In the genomic region with DNA sequence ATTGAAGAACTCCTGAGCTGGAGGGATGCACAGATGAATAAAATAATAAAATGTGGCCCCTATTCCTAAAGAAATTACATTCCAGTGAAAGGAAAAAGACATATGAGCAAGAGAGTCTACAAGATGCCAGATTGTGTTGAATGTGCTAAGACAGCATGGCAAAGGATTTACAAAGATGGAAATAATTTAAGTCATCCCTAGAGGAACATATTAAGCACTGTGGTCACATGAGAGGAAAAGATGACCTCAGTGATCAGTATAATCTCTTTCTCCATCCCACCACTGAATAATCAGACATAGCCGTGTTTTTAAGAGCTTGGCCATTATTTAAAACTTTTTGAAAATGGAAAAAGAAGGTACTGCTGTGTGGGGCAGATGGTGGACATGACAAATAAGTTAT, we compare ENCODE assay signal across 20 cellular contexts.
DNase-seq lines count a peak whose midpoint lies in the region; ATAC-seq and TF ChIP-seq lines count a peak whose summit lies in the region.
"Had no signal": no experiment of that assay in that cellular context is flagged by ENCODE, and none has a peak within 500 bp of the region (broad histone marks: within the 10 kb centered on the region; RNA-seq: fewer than 3 reads in every experiment).

No MANE protein-coding gene starts in this region.

- H3K36me3 ChIP-seq in smooth muscle cell (ENCODE audit: low read depth), result no peaks in the 10 kb centered on the region
- H3K36me3 ChIP-seq: SJSA1 had no signal

- H3K4me3 ChIP-seq in smooth muscle cell, result no peak overlapping the region
- H3K4me3 ChIP-seq: GM23338, SJSA1 had no signal

- H3K4me1 ChIP-seq in smooth muscle cell (ENCODE audit: low read depth), result no peaks in the 10 kb centered on the region

- no peaks in the 10 kb centered on the region for H3K79me2 ChIP-seq in smooth muscle cell (ENCODE audit: low read depth)

- ATAC-seq in GM21447 (IDR thresholded peaks at IDR 0.05; ENCODE audit: unreplicated experiment), result no peak
- ATAC-seq: HCT116, Right ventricle myocardium inferior had no signal

- H3F3A ChIP-seq in smooth muscle cell (ENCODE audit: low read depth), result no peaks in the 10 kb centered on the region

- no peaks in the 10 kb centered on the region for H3K27me3 ChIP-seq in smooth muscle cell (ENCODE audit: low read depth)
- H3K27me3 ChIP-seq: SJSA1 had no signal

- H2AFZ ChIP-seq in smooth muscle cell (ENCODE audit: low read depth), result peak overlapping the region; percentile 30
- H2AFZ ChIP-seq: GM23338 had no signal

- H3K4me2 ChIP-seq in smooth muscle cell, result no peak overlapping the region
- H3K4me2 ChIP-seq: GM23338 had no signal

- no peaks in the 10 kb centered on the region for H3K9me3 ChIP-seq in smooth muscle cell (replicated peaks; ENCODE audit: low read depth)
- H3K9me3 ChIP-seq: SJSA1 had no signal

- DNase-seq in AG08395 (ENCODE audit: low spot score) (peak; percentile 30), NCI-H524 treated with DMSO at 0.1 percent for 48 hours (lab: John Stamatoyannopoulos, UW) (peak; percentile 24), fibroblast of peridontal ligament (ENCODE audit: extremely low read depth) (peak; percentile 55), smooth muscle cell (lab: John Stamatoyannopoulos, UW; ENCODE audit: unreplicated experiment) (no peak), H4 (ENCODE audit: low spot score) (no peak)
- no peak for DNase-seq in stimulated activated CD8-positive, alpha-beta memory T cell treated with anti-CD3 and anti-CD28 coated beads, Interleukin-4, amount 100 ng/mL, for 48 hours
- DNase-seq: CD4-positive, CD25-positive, alpha-beta regulatory T cell; DMS79; Karpas-422; NCI-H1417; NCI-H1694 treated with DMSO at 0.1 percent for 48 hours; NCI-H2081 treated with DMSO at 0.1 percent for 48 hours; NCI-H446; NCI-H526 treated with DMSO at 0.1 percent for 48 hours; OCI-M1 had no signal

- no peak overlapping the region for H3K9ac ChIP-seq in smooth muscle cell (ENCODE audit: low read depth)

- no peak for TF ChIP-seq CTCF in smooth muscle cell (IDR thresholded peaks at IDR 0.05; ENCODE audit: borderline replicate concordance, insufficient read depth, poor library complexity, severe bottlenecking)

- H4K20me1 ChIP-seq in smooth muscle cell (ENCODE audit: low read depth), result no peaks in the 10 kb centered on the region

- H3K27ac ChIP-seq in smooth muscle cell (ENCODE audit: low read depth), result peak overlapping the region; percentile 30
- H3K27ac ChIP-seq: SJSA1 had no signal

- 14% methylated on average over 1 of the region's 1 CpG for WGBS in smooth muscle cell (ENCODE audit: low lambda C conversion rate)

Comparison
In these comparisons a context has a peak if more than half of its experiments do, and no peak if none do; other contexts are left out.
1. DNase-seq: peak in AG08395 (single experiment), NCI-H524 treated with DMSO at 0.1 percent for 48 hours (single experiment) and fibroblast of peridontal ligament (single experiment); none in smooth muscle cell (single experiment), stimulated activated CD8-positive, alpha-beta memory T cell treated with anti-CD3 and anti-CD28 coated beads, Interleukin-4, amount 100 ng/mL, for 48 hours (single experiment) and H4 (single experiment).